In the genomic region with DNA sequence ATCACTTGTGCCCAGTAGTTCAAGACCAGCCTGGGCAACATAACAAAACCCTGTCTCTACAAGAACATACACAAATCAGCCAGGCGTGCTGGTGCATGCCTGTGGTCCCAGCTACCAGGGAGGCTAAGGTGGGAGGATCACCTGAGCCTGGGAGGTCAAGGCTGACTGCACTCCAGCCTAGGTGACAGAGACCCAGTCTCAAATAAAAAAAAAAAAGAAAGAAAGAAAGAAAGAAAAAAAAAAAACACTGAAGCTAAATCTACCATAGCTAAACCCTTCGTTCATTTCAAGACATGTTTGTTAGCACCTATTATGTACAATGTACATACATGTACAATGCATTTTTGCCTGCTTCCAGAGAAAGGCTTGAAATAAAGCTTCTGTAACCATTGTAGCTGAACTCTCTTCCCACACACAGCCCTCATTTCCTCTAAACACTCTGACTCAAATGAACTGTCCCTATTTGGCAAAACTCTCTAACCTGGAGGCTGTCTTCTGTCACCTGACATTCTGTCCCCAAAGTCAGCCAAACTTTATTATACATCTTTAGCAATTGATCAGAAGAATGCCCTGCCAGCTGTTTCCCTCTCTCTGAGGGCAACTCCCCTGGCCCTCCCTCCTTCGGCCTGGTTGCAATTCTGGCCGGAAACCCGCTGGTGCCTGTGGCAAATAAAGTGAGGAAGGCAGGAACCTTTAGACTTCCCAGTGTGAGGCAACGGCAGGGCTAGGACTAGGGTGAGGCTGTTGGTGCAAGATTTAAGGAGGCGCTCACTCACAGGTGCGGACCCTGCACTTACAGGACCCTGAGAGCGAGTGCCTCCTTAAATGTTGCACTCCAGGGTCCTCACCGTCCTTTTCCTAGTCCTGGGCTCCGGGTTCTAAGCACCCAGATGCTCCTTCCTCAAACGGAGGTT, we compare ENCODE assay signal across 8 cellular contexts. TPM values are rescaled to one million over a fixed set of nuclear protein-coding genes. Genes with fewer than 3 reads are reported as not detected.
DNase-seq lines count a peak whose midpoint lies in the region; ATAC-seq, FAIRE-seq and TF ChIP-seq lines count a peak whose summit lies in the region.

No MANE protein-coding gene starts in this region.

- DNase-seq in AG09309 (ENCODE audit: low read depth) (no peak), RWPE2 (ENCODE audit: low spot score) (peak; percentile 87), cardiac fibroblast (ENCODE audit: low read depth in 2 of 2) (peak; percentile 55 to 67), kidney (peak; percentile 83), smooth muscle cell (lab: John Stamatoyannopoulos, UW; ENCODE audit: unreplicated experiment) (no peak)

- H3K9me3 ChIP-seq in RWPE2 (ENCODE audit: severe bottlenecking) (no peaks in the 10 kb centered on the region), kidney (ENCODE audit: control insufficient read depth in 1 of 2, low read length in 2 of 2) (no peaks in the 10 kb centered on the region), smooth muscle cell (replicated peaks; ENCODE audit: low read depth) (no peaks in the 10 kb centered on the region)

- FAIRE-seq in kidney (lab: Jason Lieb, UNC), result no peak

- no peak for TF ChIP-seq CTCF in AG09309 (IDR thresholded peaks at IDR 0.05; ENCODE audit: control insufficient read depth, insufficient read depth, low read depth, low read length, missing control alignments)
- no peak for TF ChIP-seq CTCF in RWPE2 (IDR thresholded peaks at IDR 0.05; ENCODE audit: poor library complexity, severe bottlenecking)
- no peak for TF ChIP-seq CTCF in cardiac fibroblast (IDR thresholded peaks at IDR 0.05; ENCODE audit: low read depth, low read length)
- TF ChIP-seq CTCF in kidney (IDR thresholded peaks at IDR 0.05; ENCODE audit: borderline replicate concordance, extremely low read depth, insufficient read depth), result no peak
- TF ChIP-seq CTCF in smooth muscle cell (IDR thresholded peaks at IDR 0.05; ENCODE audit: borderline replicate concordance, insufficient read depth, poor library complexity, severe bottlenecking), result no peak

- peak overlapping the region; percentile 80 for H3K4me3 ChIP-seq in AG09309 (ENCODE audit: control insufficient read depth, low read depth, low read length)
- H3K4me3 ChIP-seq in RWPE2 (ENCODE audit: severe bottlenecking), result peak overlapping the region; percentile 93
- peak overlapping the region; percentile 86 to 94 for H3K4me3 ChIP-seq in cardiac fibroblast (replicated peaks in 1 of 2; ENCODE audit: low read depth in 2 of 2, low read length in 2 of 2)
- peak overlapping the region; percentile 88 to 90 for H3K4me3 ChIP-seq in kidney (ENCODE audit: low read length in 2 of 2)
- peak overlapping the region; percentile 87 for H3K4me3 ChIP-seq in smooth muscle cell

- H3K4me2 ChIP-seq in smooth muscle cell, result peak overlapping the region; percentile 96

- H3K9ac ChIP-seq in kidney (ENCODE audit: low read length in 2 of 2), result peak overlapping the region; percentile 17 to 77
- H3K9ac ChIP-seq in smooth muscle cell (ENCODE audit: low read depth), result peak overlapping the region; percentile 75

- H4K20me1 ChIP-seq in smooth muscle cell (ENCODE audit: low read depth), result peaks cover 16% of the 10 kb centered on the region

- ATAC-seq in GM21526 (IDR thresholded peaks at IDR 0.05; ENCODE audit: low FRiP score, unreplicated experiment) (peak; percentile 38), RWPE2 (ENCODE audit: low read depth) (peak; percentile 83), GM19455 (IDR thresholded peaks at IDR 0.05; ENCODE audit: unreplicated experiment) (no peak), HG03354 (IDR thresholded peaks at IDR 0.05; ENCODE audit: poor library complexity, severe bottlenecking, unreplicated experiment) (no peak)

- peak overlapping the region; percentile 82 for H3K27ac ChIP-seq in RWPE2 (ENCODE audit: poor library complexity, severe bottlenecking)
- peak overlapping the region; percentile 83 to 89 for H3K27ac ChIP-seq in kidney (ENCODE audit: low read depth in 2 of 2, low read length in 2 of 2)
- H3K27ac ChIP-seq in smooth muscle cell (ENCODE audit: low read depth), result peak overlapping the region; percentile 56

- intact Hi-C loops in kidney (cut with DNase I), result loop anchor here (5.0 kb wide), 1 partner anchor 78 kb away; no protein-coding TSS in a partner anchor

- no peaks in the 10 kb centered on the region for H3F3A ChIP-seq in smooth muscle cell (ENCODE audit: low read depth)

- peaks cover 19% of the 10 kb centered on the region for H3K4me1 ChIP-seq in RWPE2 (ENCODE audit: insufficient read depth, poor library complexity, severe bottlenecking)
- H3K4me1 ChIP-seq in kidney (ENCODE audit: control insufficient read depth in 1 of 2, insufficient read depth in 1 of 2, low read depth in 1 of 2, low read length in 2 of 2), result peaks cover 9 to 10% of the 10 kb centered on the region in 2 donors
- H3K4me1 ChIP-seq in smooth muscle cell (ENCODE audit: low read depth), result peaks cover 14% of the 10 kb centered on the region

- H3K27me3 ChIP-seq in RWPE2 (ENCODE audit: insufficient read depth, poor library complexity, severe bottlenecking) (no peaks in the 10 kb centered on the region), smooth muscle cell (ENCODE audit: low read depth) (no peaks in the 10 kb centered on the region)

- 24% methylated on average over 12 of the region's 12 CpGs for WGBS in smooth muscle cell (ENCODE audit: low lambda C conversion rate)

- H2AFZ ChIP-seq in smooth muscle cell (ENCODE audit: low read depth), result no peak overlapping the region

- H3K79me2 ChIP-seq in smooth muscle cell (ENCODE audit: low read depth), result peaks cover 27% of the 10 kb centered on the region

- H3K36me3 ChIP-seq in RWPE2 (ENCODE audit: low read depth) (peaks cover 28% of the 10 kb centered on the region), kidney (ENCODE audit: control insufficient read depth in 1 of 2, insufficient read depth in 2 of 2, low read length in 2 of 2) (peaks cover 0 to 2% of the 10 kb centered on the region in 2 donors), smooth muscle cell (ENCODE audit: low read depth) (no peaks in the 10 kb centered on the region)

RNA-seq across cellular contexts. Expression of gene ETHE1, which starts 1.8 kb away (rescaled TPM):
- 61.3 TPM for total RNA-seq in kidney
- 81.8 TPM for polyA plus RNA-seq in kidney (ENCODE audit: insufficient read depth, low read depth, low replicate concordance)
- total RNA-seq in smooth muscle cell, result 45.4 and 61.1 TPM in 2 replicates
- polyA plus RNA-seq in smooth muscle cell, result 57.6 and 61.4 TPM in 2 replicates

RNA-seq across cellular contexts. Expression of gene ZNF575, which starts 7.8 kb away (rescaled TPM):
- total RNA-seq in kidney (3.1 TPM), smooth muscle cell (0.18 TPM in 1 of 2 replicates, not detected in the other)
- polyA plus RNA-seq in kidney (ENCODE audit: insufficient read depth, low read depth, low replicate concordance) (2.8 TPM), smooth muscle cell (1.7 and 2.4 TPM in 2 replicates)

RNA-seq across cellular contexts. Expression of gene PHLDB3, which starts 20.6 kb away (rescaled TPM):
- total RNA-seq in kidney (10.8 TPM), smooth muscle cell (7.2 and 8.9 TPM in 2 replicates)
- polyA plus RNA-seq in kidney (ENCODE audit: insufficient read depth, low read depth, low replicate concordance) (8.2 TPM), smooth muscle cell (8.6 and 17.4 TPM in 2 replicates)

RNA-seq across cellular contexts. Expression of gene XRCC1, which starts 50.1 kb away (rescaled TPM):
- 24.5 TPM for total RNA-seq in kidney
- polyA plus RNA-seq in kidney (ENCODE audit: insufficient read depth, low read depth, low replicate concordance), result 19.3 TPM
- 19.0 and 24.9 TPM in 2 replicates for total RNA-seq in smooth muscle cell
- 35.1 and 43.0 TPM in 2 replicates for polyA plus RNA-seq in smooth muscle cell

RNA-seq across cellular contexts. Expression of gene PINLYP, which starts 50.4 kb away (rescaled TPM):
- total RNA-seq in kidney (14.8 TPM), smooth muscle cell (1.7 and 5.5 TPM in 2 replicates)
- polyA plus RNA-seq in kidney (ENCODE audit: insufficient read depth, low read depth, low replicate concordance) (41.8 TPM), smooth muscle cell (2.2 and 8.3 TPM in 2 replicates)

Comparison
In these comparisons a context has a peak if more than half of its experiments do, and no peak if none do; other contexts are left out.
1. DNase-seq: peak in RWPE2 (single experiment), cardiac fibroblast (2 of 2) and kidney (single experiment); none in AG09309 (single experiment) and smooth muscle cell (single experiment).
2. ATAC-seq: peak in GM21526 (single experiment) and RWPE2 (single experiment); none in GM19455 (single experiment) and HG03354 (single experiment).
3. Peak in every context shown above with its lines, with median percentiles within 50 percentile points of each other: H3K4me3 ChIP-seq and H3K27ac ChIP-seq.